In genomic region chr4:98260579-98261290, GRCh38 we compare ENCODE assay signal across 1 cellular context.
TF ChIP-seq lines count a peak whose summit lies in the region.

No MANE protein-coding gene starts in this region.

TF ChIP-seq in HEK293, 187 proteins besides CTCF, POLR2A, EP300 and RAD21 (continued from another document):
- TF ChIP-seq ZNF449 (tag by site-specific recombination; IDR thresholded peaks at IDR 0.05) = no peak
- peak; percentile 65; the same call in 1 of the 2 replicates for TF ChIP-seq KLF16 (tag by site-specific recombination; IDR thresholded peaks at IDR 0.05)
- TF ChIP-seq PATZ1 (tag by site-specific recombination; IDR thresholded peaks at IDR 0.05) = peak; percentile 42; the same call in 1 of the 2 replicates
- TF ChIP-seq ZNF335 (tag by site-specific recombination; conservative IDR thresholded peaks at IDR 0.05) = peak; percentile 95
- TF ChIP-seq KLF8 (tag by site-specific recombination; IDR thresholded peaks at IDR 0.05) = peak; percentile 18; the same call in 1 of the 2 replicates
- no peak for TF ChIP-seq ZNF292 (tag by site-specific recombination; IDR thresholded peaks at IDR 0.05; ENCODE audit: borderline replicate concordance, low read depth)
- TF ChIP-seq ZSCAN30 (tag by site-specific recombination; IDR thresholded peaks at IDR 0.05) = peak; percentile 25; the same call in 1 of the 2 replicates
- TF ChIP-seq ZSCAN23 (tag by site-specific recombination; IDR thresholded peaks at IDR 0.05) = no peak
- 0 out of 2 replicates have a peak, but pooled peaks have one; percentile 47 for TF ChIP-seq TCF7L2 (IDR thresholded peaks at IDR 0.05; ENCODE audit: borderline replicate concordance, low read depth, low read length)
- no peak for TF ChIP-seq ZNF239 (tag by site-specific recombination; IDR thresholded peaks at IDR 0.05)
- no peak for TF ChIP-seq ZNF211 (tag by site-specific recombination; IDR thresholded peaks at IDR 0.05; ENCODE audit: low read depth)
- no peak; the same call in 1 of the 2 replicates for TF ChIP-seq ZNF398 (tag by site-specific recombination; IDR thresholded peaks at IDR 0.05)
- peak; percentile 50 for TF ChIP-seq ZNF629 (tag by site-specific recombination; IDR thresholded peaks at IDR 0.05)
- no peak for TF ChIP-seq REPIN1 (tag by site-specific recombination; IDR thresholded peaks at IDR 0.05; ENCODE audit: low read depth)
- TF ChIP-seq ZNF404 (tag by site-specific recombination; IDR thresholded peaks at IDR 0.05) = no peak
- TF ChIP-seq ZNF223 (tag by site-specific recombination; IDR thresholded peaks at IDR 0.05) = no peak
- peak; percentile 51 for TF ChIP-seq SP7 (tag by site-specific recombination; IDR thresholded peaks at IDR 0.05)
- peak; percentile 42; the same call in 1 of the 2 replicates for TF ChIP-seq ZXDB (tag by site-specific recombination; IDR thresholded peaks at IDR 0.05)
- TF ChIP-seq SP2 (tag by site-specific recombination; IDR thresholded peaks at IDR 0.05) = peak; percentile 34
- no peak for TF ChIP-seq RBAK (tag by site-specific recombination; IDR thresholded peaks at IDR 0.05)
- TF ChIP-seq HOXA7 (CRISPR knock-in tag; IDR thresholded peaks at IDR 0.05; ENCODE audit: borderline replicate concordance) = no peak
- TF ChIP-seq ZNF248 (tag by site-specific recombination; IDR thresholded peaks at IDR 0.05) = no peak
- peak; percentile 34 for TF ChIP-seq EGR2 (tag by site-specific recombination; IDR thresholded peaks at IDR 0.05; ENCODE audit: low read depth)
- no peak for TF ChIP-seq ZNF548 (tag by site-specific recombination; IDR thresholded peaks at IDR 0.05)
- TF ChIP-seq ZEB2 (tag by site-specific recombination; IDR thresholded peaks at IDR 0.05) = peak; percentile 85
- peak; percentile 57 for TF ChIP-seq SP3 (tag by site-specific recombination; IDR thresholded peaks at IDR 0.05)
- peak; percentile 37; the same call in 1 of the 2 replicates for TF ChIP-seq ZBTB11 (tag by site-specific recombination; conservative IDR thresholded peaks at IDR 0.05; ENCODE audit: low read depth)
- TF ChIP-seq ZIC2 (tag by site-specific recombination; IDR thresholded peaks at IDR 0.05) = peak; percentile 53
- peak; percentile 48; the same call in 1 of the 2 replicates for TF ChIP-seq ZNF692 (tag by site-specific recombination; IDR thresholded peaks at IDR 0.05)
- TF ChIP-seq YY2 (tag by site-specific recombination; IDR thresholded peaks at IDR 0.05) = peak; percentile 41; the same call in 1 of the 2 replicates
- no peak for TF ChIP-seq ZNF473 (tag by site-specific recombination; IDR thresholded peaks at IDR 0.05)
- TF ChIP-seq SCRT1 (tag by site-specific recombination; IDR thresholded peaks at IDR 0.05; ENCODE audit: borderline replicate concordance) = peak; percentile 10; the same call in 1 of the 2 replicates
- TF ChIP-seq ZBTB26 (tag by site-specific recombination; optimal IDR thresholded peaks at IDR 0.05) = peak; percentile 35
- TF ChIP-seq ZNF18 (tag by site-specific recombination; IDR thresholded peaks at IDR 0.05) = 0 out of 2 replicates have a peak, but pooled peaks have one; percentile 20
- TF ChIP-seq ZNF501 (tag by site-specific recombination; IDR thresholded peaks at IDR 0.05) = peak; percentile 68
- TF ChIP-seq ZBTB17 (tag by site-specific recombination; IDR thresholded peaks at IDR 0.05) = peak; percentile 47; the same call in 1 of the 2 replicates
- peak; percentile 77; the same call in 1 of the 2 replicates for TF ChIP-seq ZNF76 (tag by site-specific recombination; IDR thresholded peaks at IDR 0.05; ENCODE audit: borderline replicate concordance, low read depth)
- peak; percentile 26; the same call in 1 of the 2 replicates for TF ChIP-seq ZNF324 (tag by site-specific recombination; IDR thresholded peaks at IDR 0.05)
- TF ChIP-seq ZBTB8A (tag by site-specific recombination; IDR thresholded peaks at IDR 0.05) = peak; percentile 92
- no peak for TF ChIP-seq ZNF266 (tag by site-specific recombination; IDR thresholded peaks at IDR 0.05; ENCODE audit: low read depth)
- 0 out of 2 replicates have a peak, but pooled peaks have one; percentile 19 for TF ChIP-seq ZNF2 (tag by site-specific recombination; IDR thresholded peaks at IDR 0.05)
TF ChIP-seq in HEK293: peak in this region for 39.
